Comparison of ENCODE assay signal across 8 cellular contexts in the genomic region with DNA sequence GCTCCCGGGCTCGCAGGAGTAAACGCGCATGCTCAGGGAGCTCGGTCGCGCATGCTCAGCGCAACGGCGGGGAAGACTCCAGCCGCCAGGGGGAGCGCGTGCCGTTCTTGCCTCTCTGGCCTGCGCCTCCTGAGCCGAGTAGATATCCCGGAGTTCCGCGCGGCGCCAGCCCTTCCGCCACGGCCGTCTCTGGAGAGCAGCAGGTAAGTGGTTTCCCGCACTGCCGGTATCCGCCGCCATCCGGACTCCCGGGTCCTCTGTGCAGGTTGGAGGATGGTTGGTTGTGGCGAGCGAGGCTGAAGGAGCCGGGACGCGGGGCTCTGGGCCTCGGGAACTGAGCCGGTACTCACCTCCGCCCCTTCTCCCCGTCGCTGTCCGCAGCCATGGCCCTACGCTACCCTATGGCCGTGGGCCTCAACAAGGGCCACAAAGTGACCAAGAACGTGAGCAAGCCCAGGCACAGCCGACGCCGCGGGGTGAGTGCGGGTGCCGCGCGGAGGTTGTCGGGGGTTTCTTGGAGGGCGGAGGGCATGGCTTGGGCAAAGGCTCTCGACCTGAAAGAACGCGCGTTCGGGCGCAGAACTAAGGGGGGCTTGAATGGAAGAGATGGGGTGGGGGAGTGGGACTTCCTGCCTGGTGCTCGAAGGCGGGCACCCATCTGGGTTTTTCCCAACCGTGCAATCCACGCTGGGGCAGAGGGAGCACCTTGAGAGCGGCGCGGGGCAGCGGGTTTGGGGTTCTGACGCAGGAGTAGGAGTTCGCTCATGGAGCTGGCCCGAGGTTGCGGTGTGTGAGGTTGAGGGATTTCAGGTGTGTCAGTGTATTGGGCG. TPM values are rescaled to one million over a fixed set of nuclear protein-coding genes. Genes with fewer than 3 reads are reported as not detected.
DNase-seq lines count a peak whose midpoint lies in the region; ATAC-seq and TF ChIP-seq lines count a peak whose summit lies in the region.

A gene (plus strand): TSS at position 171 of the 830 bp plus-strand sequence. CDS start 213 bp downstream, at position 384.

- intact Hi-C loops in mucosa of descending colon (cut with DNase I, micrococcal nuclease) = no loop called here

- H3K9me3 ChIP-seq in mucosa of descending colon = no peaks in the 10 kb centered on the region

- ATAC-seq in GM21381 (IDR thresholded peaks at IDR 0.05; ENCODE audit: unreplicated experiment) (peak; percentile 43), mucosa of descending colon (peak; percentile 72)

- TF ChIP-seq CTCF in mucosa of descending colon (IDR thresholded peaks at IDR 0.05) = peak; percentile 96

- TF ChIP-seq RAD21 in Ishikawa (IDR thresholded peaks at IDR 0.05; ENCODE audit: low read depth) = no peak; the same call in 1 of the 2 replicates

- no peak for TF ChIP-seq EP300 in Ishikawa (IDR thresholded peaks at IDR 0.05; ENCODE audit: borderline replicate concordance)

- H3K4me3 ChIP-seq in mucosa of descending colon = peak within 1 kb of the TSS; percentile 72

- H3K36me3 ChIP-seq in mucosa of descending colon (ENCODE audit: low read depth) = peaks cover 5% of the 10 kb centered on the region

- DNase-seq in COLO668 (lab: John Stamatoyannopoulos, UW; ENCODE audit: unreplicated experiment) (peak; percentile 98), OCI-M2 (lab: John Stamatoyannopoulos, UW; ENCODE audit: unreplicated experiment) (peak; percentile 87), activated T-cell treated with anti-CD3 and anti-CD28 coated beads for 48 hours (ENCODE audit: low read depth) (peak; percentile 99), epithelial cell of prostate (ENCODE audit: low read depth, low spot score) (peak; percentile 80), mucosa of descending colon (peak; percentile 98 to 100 (median 99))
- peak; percentile 98 for DNase-seq in stimulated activated CD8-positive, alpha-beta memory T cell treated with anti-CD3 and anti-CD28 coated beads, Interleukin-4, amount 100 ng/mL, for 24 hours (ENCODE audit: low read depth)

- H3K27ac ChIP-seq in epithelial cell of prostate = peak within 1 kb of the TSS; percentile 93

- peaks cover 23% of the 10 kb centered on the region for H3K4me1 ChIP-seq in mucosa of descending colon (ENCODE audit: low read depth)

TF ChIP-seq in Ishikawa, 13 proteins besides CTCF, POLR2A, EP300 and RAD21:
- TF ChIP-seq CEBPB (IDR thresholded peaks at IDR 0.05) = no peak; the same call in 1 of the 2 replicates
- TF ChIP-seq, protein P1, sequence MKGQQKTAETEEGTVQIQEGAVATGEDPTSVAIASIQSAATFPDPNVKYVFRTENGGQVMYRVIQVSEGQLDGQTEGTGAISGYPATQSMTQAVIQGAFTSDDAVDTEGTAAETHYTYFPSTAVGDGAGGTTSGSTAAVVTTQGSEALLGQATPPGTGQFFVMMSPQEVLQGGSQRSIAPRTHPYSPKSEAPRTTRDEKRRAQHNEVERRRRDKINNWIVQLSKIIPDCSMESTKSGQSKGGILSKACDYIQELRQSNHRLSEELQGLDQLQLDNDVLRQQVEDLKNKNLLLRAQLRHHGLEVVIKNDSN (IDR thresholded peaks at IDR 0.05) = peak; percentile 26; the same call in 1 of the 2 replicates
- peak; percentile 100 for TF ChIP-seq TAF1 (IDR thresholded peaks at IDR 0.05; ENCODE audit: low read depth)
- TF ChIP-seq, protein P2, sequence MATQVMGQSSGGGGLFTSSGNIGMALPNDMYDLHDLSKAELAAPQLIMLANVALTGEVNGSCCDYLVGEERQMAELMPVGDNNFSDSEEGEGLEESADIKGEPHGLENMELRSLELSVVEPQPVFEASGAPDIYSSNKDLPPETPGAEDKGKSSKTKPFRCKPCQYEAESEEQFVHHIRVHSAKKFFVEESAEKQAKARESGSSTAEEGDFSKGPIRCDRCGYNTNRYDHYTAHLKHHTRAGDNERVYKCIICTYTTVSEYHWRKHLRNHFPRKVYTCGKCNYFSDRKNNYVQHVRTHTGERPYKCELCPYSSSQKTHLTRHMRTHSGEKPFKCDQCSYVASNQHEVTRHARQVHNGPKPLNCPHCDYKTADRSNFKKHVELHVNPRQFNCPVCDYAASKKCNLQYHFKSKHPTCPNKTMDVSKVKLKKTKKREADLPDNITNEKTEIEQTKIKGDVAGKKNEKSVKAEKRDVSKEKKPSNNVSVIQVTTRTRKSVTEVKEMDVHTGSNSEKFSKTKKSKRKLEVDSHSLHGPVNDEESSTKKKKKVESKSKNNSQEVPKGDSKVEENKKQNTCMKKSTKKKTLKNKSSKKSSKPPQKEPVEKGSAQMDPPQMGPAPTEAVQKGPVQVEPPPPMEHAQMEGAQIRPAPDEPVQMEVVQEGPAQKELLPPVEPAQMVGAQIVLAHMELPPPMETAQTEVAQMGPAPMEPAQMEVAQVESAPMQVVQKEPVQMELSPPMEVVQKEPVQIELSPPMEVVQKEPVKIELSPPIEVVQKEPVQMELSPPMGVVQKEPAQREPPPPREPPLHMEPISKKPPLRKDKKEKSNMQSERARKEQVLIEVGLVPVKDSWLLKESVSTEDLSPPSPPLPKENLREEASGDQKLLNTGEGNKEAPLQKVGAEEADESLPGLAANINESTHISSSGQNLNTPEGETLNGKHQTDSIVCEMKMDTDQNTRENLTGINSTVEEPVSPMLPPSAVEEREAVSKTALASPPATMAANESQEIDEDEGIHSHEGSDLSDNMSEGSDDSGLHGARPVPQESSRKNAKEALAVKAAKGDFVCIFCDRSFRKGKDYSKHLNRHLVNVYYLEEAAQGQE (IDR thresholded peaks at IDR 0.05; ENCODE audit: low read depth) = no peak; the same call in 1 of the 2 replicates
- no peak for TF ChIP-seq TEAD4 (IDR thresholded peaks at IDR 0.05)
- no peak for TF ChIP-seq FOXM1 (IDR thresholded peaks at IDR 0.05; ENCODE audit: borderline replicate concordance, low read depth)
- TF ChIP-seq EGR1 (IDR thresholded peaks at IDR 0.05) = no peak; the same call in 1 of the 2 replicates
- TF ChIP-seq TCF12 (IDR thresholded peaks at IDR 0.05; ENCODE audit: low read depth) = peak; percentile 77
- TF ChIP-seq YY1 (IDR thresholded peaks at IDR 0.05; ENCODE audit: low read depth) = peak; percentile 83
- no peak for TF ChIP-seq CREB1 (IDR thresholded peaks at IDR 0.05; ENCODE audit: low read depth)
- TF ChIP-seq NFIC (IDR thresholded peaks at IDR 0.05) = 0 out of 2 replicates have a peak, but pooled peaks have one; percentile 14
- TF ChIP-seq, protein P3, sequence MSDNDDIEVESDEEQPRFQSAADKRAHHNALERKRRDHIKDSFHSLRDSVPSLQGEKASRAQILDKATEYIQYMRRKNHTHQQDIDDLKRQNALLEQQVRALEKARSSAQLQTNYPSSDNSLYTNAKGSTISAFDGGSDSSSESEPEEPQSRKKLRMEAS (IDR thresholded peaks at IDR 0.05) = peak; percentile 92
- no peak for TF ChIP-seq ZBTB7A (IDR thresholded peaks at IDR 0.05; ENCODE audit: low read depth)

RNA-seq across cellular contexts. Expression of the gene that starts here (rescaled TPM):
- 100 to 1,000 TPM; 541 to 812 (median 769) TPM for total RNA-seq in mucosa of descending colon

Comparison
In these comparisons a context has a peak if more than half of its experiments do, and no peak if none do; other contexts are left out.
1. Peak in every context shown above with its lines: DNase-seq, ATAC-seq, H3K4me3 ChIP-seq and H3K27ac ChIP-seq.